8 cellular contexts compared by ENCODE assay signal in genomic region chr12:52023976-52024688, GRCh38. TPM values are rescaled to one million over a fixed set of nuclear protein-coding genes. Genes with fewer than 3 reads are reported as not detected.
DNase-seq lines count a peak whose midpoint lies in the region; ATAC-seq and TF ChIP-seq lines count a peak whose summit lies in the region.

No MANE protein-coding gene starts in this region.

- H3K4me1 ChIP-seq in Panc1 (ENCODE audit: control insufficient read depth, insufficient read depth, low read length) (peaks cover 6% of the 10 kb centered on the region), esophagus squamous epithelium (peaks cover 20 to 46% (median 23%) of the 10 kb centered on the region in 3 donors), sigmoid colon (peaks cover 0 to 49% (median 47%) of the 10 kb centered on the region in 4 donors)

- H3K4me3 ChIP-seq in Panc1 (ENCODE audit: low read depth in 2 of 2, low read length in 2 of 2) (peak overlapping the region; percentile 52 to 73), esophagus squamous epithelium (peak overlapping the region; percentile 29 to 70 (median 56)), sigmoid colon (peak overlapping the region; percentile 40 to 61 (median 54))

- H3K27ac ChIP-seq in Panc1 (ENCODE audit: low read length) (peak overlapping the region; percentile 57), esophagus squamous epithelium (peak overlapping the region; percentile 34 to 89 (median 72)), sigmoid colon (peak overlapping the region; percentile 80 to 90 (median 86))

- 25 to 28% methylated on average over 16 to 20 of the region's 20 CpGs for WGBS in esophagus squamous epithelium, 2 donors
- WGBS in sigmoid colon, 2 donors = 19 to 25% methylated on average over 20 of the region's 20 CpGs

- TF ChIP-seq EP300 in sigmoid colon (IDR thresholded peaks at IDR 0.05) = no peak

- TF ChIP-seq POLR2A in esophagus squamous epithelium (IDR thresholded peaks at IDR 0.05) (no peak), sigmoid colon (IDR thresholded peaks at IDR 0.05) (no peak)

- H3K9me3 ChIP-seq in Panc1 (ENCODE audit: control insufficient read depth, insufficient read depth, low read depth, low read length) = no peaks in the 10 kb centered on the region
- no peaks in the 10 kb centered on the region for H3K9me3 ChIP-seq in esophagus squamous epithelium
- no peaks in the 10 kb centered on the region for H3K9me3 ChIP-seq in sigmoid colon

- POLR2A ChIA-PET in Panc1 (lab: Charles Lee) = interaction anchor here (0.6 kb wide), 1 partner anchor 29 kb away, joined by 9 read pairs; no protein-coding TSS in a partner anchor

- BruUV-seq in Panc1 (replicated peaks; lab: Mats Ljungman, UMichigan) = no TSS peak

- CTCF ChIA-PET in Panc1 (lab: Charles Lee) = interaction anchor here (0.6 to 5.8 kb wide), 9 partner anchors 8 to 210 kb away, joined by 3 to 62 read pairs (median 5); no protein-coding TSS in a partner anchor

- ATAC-seq in GM21360 (IDR thresholded peaks at IDR 0.05; ENCODE audit: unreplicated experiment) (peak; percentile 4), Panc1 (peak; percentile 6), HG03442 (IDR thresholded peaks at IDR 0.05; ENCODE audit: unreplicated experiment) (no peak), GM19463 (IDR thresholded peaks at IDR 0.05; ENCODE audit: unreplicated experiment) (no peak), HG02798 (IDR thresholded peaks at IDR 0.05; ENCODE audit: poor library complexity, unreplicated experiment) (no peak)

- DNase-seq in Panc1 (ENCODE audit: low read depth, low spot score) (no peak), esophagus squamous epithelium (lab: John Stamatoyannopoulos, UW) (no peak), sigmoid colon (no peak), A172 (ENCODE audit: low spot score) (no peak)

- TF ChIP-seq CTCF in Panc1 (IDR thresholded peaks at IDR 0.05) (no peak; the same call in none of the 2 replicates), esophagus squamous epithelium (IDR thresholded peaks at IDR 0.05) (no peak), sigmoid colon (IDR thresholded peaks at IDR 0.05) (peak in 1 of 4 experiments; percentile 14)

- H3K27me3 ChIP-seq in Panc1 (ENCODE audit: control insufficient read depth, insufficient read depth, low read length) (no peaks in the 10 kb centered on the region), esophagus squamous epithelium (peaks cover 0 to 20% (median 0%) of the 10 kb centered on the region in 4 donors), sigmoid colon (no peaks in the 10 kb centered on the region)

- in situ Hi-C loops in Panc1 (cut with HindIII; ENCODE audit: low pct_unique_long_range_greater_than_20kb, low sequenced_read_pairs) = no loop called here

- intact Hi-C loops in Panc1 (cut with micrococcal nuclease; ENCODE audit: unreplicated experiment) = no loop called here
- intact Hi-C loops in esophagus squamous epithelium (cut with DNase I) = no loop called here
- intact Hi-C loops in sigmoid colon (cut with DNase I) = loop anchor here (1.0 to 10.0 kb wide), 3 partner anchors 20 to 251 kb away; partner anchors contain the start of gene KRT86

- H3K36me3 ChIP-seq in Panc1 (ENCODE audit: control insufficient read depth, insufficient read depth, low read length) (no peaks in the 10 kb centered on the region), esophagus squamous epithelium (no peaks in the 10 kb centered on the region), sigmoid colon (no peaks in the 10 kb centered on the region)

RNA-seq across cellular contexts. Expression of gene TAMALIN, which starts 17.4 kb away (rescaled TPM):
- total RNA-seq in Panc1 (2021; ENCODE audit: unreplicated experiment) = 0.82 TPM
- 0.59 TPM for polyA plus RNA-seq in Panc1 (2012; ENCODE audit: insufficient read length)
- 10 to 100 TPM in 1 of 4 donors, 1 to 10 TPM in 3; 1.7 to 10.7 (median 3.6) TPM for total RNA-seq in esophagus squamous epithelium
- total RNA-seq in sigmoid colon = 10 to 100 TPM in 2 of 4 donors, 1 to 10 TPM in 2; 9.2 to 11.1 (median 10.1) TPM
- 10 to 100 TPM in 1 of 3 donors, 1 to 10 TPM in 2; 4.2 to 17.0 (median 4.9) TPM for polyA plus RNA-seq in sigmoid colon
- 2.3 and 3.3 TPM in 2 replicates for total RNA-seq in A172 (2014; rRNA removed; shearing (Covaris generic))

RNA-seq across cellular contexts. Expression of gene NR4A1, which starts 27.1 kb away (rescaled TPM):
- total RNA-seq in Panc1 (2021; ENCODE audit: unreplicated experiment) = 2.0 TPM
- 5.5 TPM for polyA plus RNA-seq in Panc1 (2012; ENCODE audit: insufficient read length)
- total RNA-seq in esophagus squamous epithelium = 10 to 100 TPM in 1 of 4 donors, 1 to 10 TPM in 3; 3.4 to 12.6 (median 5.6) TPM
- total RNA-seq in sigmoid colon = 100 to 1,000 TPM in 3 of 4 donors, 10 to 100 TPM in 1; 41.7 to 276 (median 167) TPM
- 10 to 100 TPM; 31.2 to 65.9 (median 45.0) TPM for polyA plus RNA-seq in sigmoid colon
- total RNA-seq in A172 (2014; rRNA removed; shearing (Covaris generic)) = 1.5 and 3.3 TPM in 2 replicates

RNA-seq across cellular contexts. Expression of gene ATG101, which starts 45.6 kb away (rescaled TPM):
- total RNA-seq in Panc1 (2021; ENCODE audit: unreplicated experiment) (64.9 TPM), esophagus squamous epithelium (10 to 100 TPM; 36.7 to 54.7 (median 40.4) TPM), sigmoid colon (10 to 100 TPM; 30.2 to 48.7 (median 38.2) TPM)
- polyA plus RNA-seq in Panc1 (2012; ENCODE audit: insufficient read length) = 104 TPM
- 10 to 100 TPM; 58.9 to 64.5 (median 61.7) TPM for polyA plus RNA-seq in sigmoid colon
- 70.3 and 74.7 TPM in 2 replicates for total RNA-seq in A172 (2014; rRNA removed; shearing (Covaris generic))

RNA-seq across cellular contexts. Expression of gene SMIM41, which starts 55.4 kb away (rescaled TPM):
- total RNA-seq in Panc1 (2021; ENCODE audit: unreplicated experiment) (not detected), esophagus squamous epithelium (1 to 10 TPM in 2 of 4 donors, under 1 TPM in 1, not detected in 1; 0.50 to 5.7 (median 1.8) TPM), sigmoid colon (1 to 10 TPM in 2 of 4 donors, under 1 TPM in 1, not detected in 1; 0.41 to 5.7 (median 1.2) TPM)
- not detected for polyA plus RNA-seq in Panc1 (2012; ENCODE audit: insufficient read length)
- polyA plus RNA-seq in sigmoid colon = under 1 TPM in 1 of 3 donors, not detected in 2; 0.61 TPM
- total RNA-seq in A172 (2014; rRNA removed; shearing (Covaris generic)) = not detected in 2 replicates

Comparison
In these comparisons a context has a peak if more than half of its experiments do, and no peak if none do; other contexts are left out.
1. ATAC-seq: peak in GM21360 (single experiment) and Panc1 (single experiment); none in HG03442 (single experiment), GM19463 (single experiment) and HG02798 (single experiment).
2. Peak in every context shown above with its lines, with median percentiles within 50 percentile points of each other: H3K27ac ChIP-seq and H3K4me3 ChIP-seq.